In genomic region chr16:56852401-56852730, GRCh38 we compare ENCODE assay signal across 24 cellular contexts. TPM values are rescaled to one million over a fixed set of nuclear protein-coding genes. Genes with fewer than 3 reads are reported as not detected.
DNase-seq lines count a peak whose midpoint lies in the region; ATAC-seq and TF ChIP-seq lines count a peak whose summit lies in the region.
"Had no signal": no experiment of that assay in that cellular context is flagged by ENCODE, and none has a peak within 500 bp of the region (broad histone marks: within the 10 kb centered on the region; RNA-seq: fewer than 3 reads in every experiment).

No MANE protein-coding gene starts in this region.

- TF ChIP-seq CTCF in NB4 (IDR thresholded peaks at IDR 0.05; ENCODE audit: low read depth, low read length), result no peak
- no peak for TF ChIP-seq CTCF in osteocyte (IDR thresholded peaks at IDR 0.05)

- no peak for TF ChIP-seq POLR2A in NB4 (IDR thresholded peaks at IDR 0.05; ENCODE audit: extremely low read depth, insufficient read length)

- H3K27me3 Mint-ChIP-seq in osteocyte (ENCODE audit: unreplicated experiment), result no peaks in the 10 kb centered on the region
- H3K27me3 Mint-ChIP-seq: B cell; CD4-positive, alpha-beta memory T cell had no signal

- no peaks in the 10 kb centered on the region for H3K36me3 Mint-ChIP-seq in osteocyte (ENCODE audit: unreplicated experiment)
- H3K36me3 Mint-ChIP-seq: CD4-positive, alpha-beta memory T cell had no signal

- no peak overlapping the region for H3K4me3 Mint-ChIP-seq in osteocyte (ENCODE audit: unreplicated experiment)
- H3K4me3 Mint-ChIP-seq: B cell had no signal

- ATAC-seq in GM21526 (IDR thresholded peaks at IDR 0.05; ENCODE audit: low FRiP score, unreplicated experiment) (no peak), HG03135 (IDR thresholded peaks at IDR 0.05; ENCODE audit: unreplicated experiment) (no peak)
- ATAC-seq: HepG2 had no signal

- H3K9me3 Mint-ChIP-seq in osteocyte (ENCODE audit: unreplicated experiment), result no peaks in the 10 kb centered on the region

- H3K4me1 Mint-ChIP-seq in osteocyte (ENCODE audit: unreplicated experiment), result peaks cover 52% of the 10 kb centered on the region

- no peak overlapping the region for H3K4me3 ChIP-seq in NB4 (ENCODE audit: low read depth, low read length)
- H3K4me3 ChIP-seq: SJSA1 had no signal

- H3K27ac Mint-ChIP-seq in osteocyte (ENCODE audit: unreplicated experiment), result peak overlapping the region; percentile 92
- H3K27ac Mint-ChIP-seq: B cell had no signal

- peak overlapping the region; percentile 36 for H3K27ac ChIP-seq in caudate nucleus (ENCODE audit: low read depth, low read length)
- H3K27ac ChIP-seq: 22Rv1, KMS-11, SJSA1 had no signal

- DNase-seq in NOMO-1 (lab: John Stamatoyannopoulos, UW; ENCODE audit: unreplicated experiment in 2 of 2), result peak; percentile 35 to 46
- no peak for DNase-seq in NOMO-1 treated with DMSO at 0.1 percent for 48 hours (lab: John Stamatoyannopoulos, UW; ENCODE audit: unreplicated experiment)
- peak; percentile 60 for DNase-seq in NB4 (ENCODE audit: low read depth)
- no peak for DNase-seq in caudate nucleus (lab: John Stamatoyannopoulos, UW)
- no peak for DNase-seq in osteocyte (ENCODE audit: extremely low spot score, unreplicated experiment)
- DNase-seq in amniotic stem cell (lab: John Stamatoyannopoulos, UW), result no peak
- DNase-seq: Calu3; CD4-positive, alpha-beta memory T cell; DMS53; NCI-H1105; NCI-H1694; NCI-H2107; NCI-H510A; NCI-H748 treated with DMSO at 0.1 percent for 48 hours; NK-92 treated with Interleukin-12 subunit alpha and Interleukin-12 subunit beta, amount 100 ng/mL, for 24 hours had no signal

RNA-seq across cellular contexts. Expression of gene SLC12A3, which starts 12.6 kb away (rescaled TPM):
- not detected in 2 replicates for total RNA-seq in osteocyte
- total RNA-seq: Calu3; CD4-positive, alpha-beta memory T cell; H4; HepG2; M059J; SJSA1 had no signal

Comparison
In these comparisons a context has a peak if more than half of its experiments do, and no peak if none do; other contexts are left out.
1. DNase-seq: peak in NOMO-1 (2 of 2) and NB4 (single experiment); none in NOMO-1 treated with DMSO at 0.1 percent for 48 hours (single experiment), caudate nucleus (0 of 61), osteocyte (single experiment) and amniotic stem cell (single experiment).